ENCODE assay signal across 8 cellular contexts in the genomic region with DNA sequence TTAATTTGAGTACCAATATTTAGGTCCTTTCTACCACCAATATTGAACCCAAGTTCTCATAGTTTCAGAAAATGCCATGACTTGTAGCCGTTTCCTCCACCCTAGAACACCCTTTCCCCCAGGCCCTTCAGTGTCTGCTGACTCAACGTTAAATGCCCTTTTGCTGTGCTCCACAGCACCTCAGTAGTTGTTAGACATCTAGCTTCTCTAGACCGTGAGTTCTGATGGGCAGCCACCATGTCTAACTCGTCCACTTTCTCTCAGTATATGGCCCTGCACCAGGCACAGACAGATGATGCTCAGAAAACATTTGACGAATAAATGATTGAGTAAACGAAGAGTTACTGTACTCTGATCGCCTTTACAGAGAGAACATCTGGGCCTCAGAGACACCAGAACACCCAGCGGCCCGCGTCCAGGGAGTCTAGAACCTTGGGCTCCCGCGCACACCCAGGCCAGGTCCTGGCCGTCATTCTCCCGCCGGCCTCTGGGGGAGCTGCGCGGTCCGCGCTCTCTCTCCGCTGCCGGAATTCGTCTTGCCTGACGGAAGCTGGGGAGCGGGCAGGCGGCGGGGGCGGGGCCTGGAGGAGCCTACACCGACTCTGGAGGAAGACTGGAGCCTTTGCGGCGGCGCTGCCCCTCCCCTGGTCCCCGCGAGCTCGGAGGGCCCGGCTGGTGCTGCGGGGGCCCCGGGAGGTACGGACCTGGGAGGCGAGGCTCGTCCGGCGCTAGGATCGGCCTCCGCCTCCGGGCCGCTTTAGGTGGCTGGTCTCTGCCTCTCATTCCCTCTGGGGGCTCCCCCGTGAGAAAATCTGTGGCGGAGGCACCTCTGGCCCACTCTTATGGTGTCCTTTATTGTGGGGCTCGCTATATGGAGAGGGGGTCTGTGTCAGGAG. TPM values are rescaled to one million over a fixed set of nuclear protein-coding genes. Genes with fewer than 3 reads are reported as not detected.
DNase-seq lines count a peak whose midpoint lies in the region; ATAC-seq and TF ChIP-seq lines count a peak whose summit lies in the region.

NKIRAS2 (plus strand) TSS at position 582 of the 896 bp plus-strand sequence. CDS start 1,488 bp downstream, outside the sequence.

- TF ChIP-seq CTCF in adrenal gland (IDR thresholded peaks at IDR 0.05) (peak; percentile 83 to 94 (median 91)), prostate gland (IDR thresholded peaks at IDR 0.05) (peak; percentile 76 to 97 (median 94))

- TF ChIP-seq POLR2A in adrenal gland (IDR thresholded peaks at IDR 0.05) (peak in 1 of 2 donors; percentile 65), prostate gland (IDR thresholded peaks at IDR 0.05) (peak; percentile 52)

- H3K27me3 ChIP-seq in adrenal gland: no peaks in the 10 kb centered on the region
- H3K27me3 ChIP-seq in prostate gland (replicated peaks; ENCODE audit: insufficient read depth): no peaks in the 10 kb centered on the region

- H3K9me3 ChIP-seq in adrenal gland (replicated peaks in 1 of 3) (no peaks in the 10 kb centered on the region), prostate gland (no peaks in the 10 kb centered on the region)

- H3K4me1 ChIP-seq in adrenal gland (replicated peaks in 1 of 2): peaks cover 19 to 46% of the 10 kb centered on the region in 2 donors
- peaks cover 8% of the 10 kb centered on the region for H3K4me1 ChIP-seq in prostate gland (replicated peaks)

- DNase-seq in GM04504 (ENCODE audit: low read depth) (peak; percentile 73), NCI-H146 (lab: John Stamatoyannopoulos, UW) (peak; percentile 89), T-helper 1 cell (peak; percentile 89 to 93 (median 91)), adrenal gland (peak; percentile 92 to 97 (median 96)), left cardiac atrium (peak; percentile 96), prostate gland (ENCODE audit: low spot score) (peak; percentile 90), ureter (ENCODE audit: low spot score) (peak; percentile 95)

- H3K4me3 ChIP-seq in adrenal gland (peak within 1 kb of the TSS; percentile 38 to 97 (median 78)), prostate gland (peak within 1 kb of the TSS; percentile 71 to 84)

- WGBS in adrenal gland, 4 donors: 6 to 23% (median 14%) methylated on average over 13 to 49 of the region's 49 CpGs
- WGBS in prostate gland: 28% methylated on average over 10 of the region's 49 CpGs

- ATAC-seq in HG02759 (IDR thresholded peaks at IDR 0.05; ENCODE audit: unreplicated experiment) (peak; percentile 67), left cardiac atrium (peak; percentile 78 to 80)

- intact Hi-C loops in adrenal gland (cut with DNase I) (no loop called here), left cardiac atrium (cut with DNase I) (loop anchor here (5.0 to 10.0 kb wide), 2 partner anchors 52 to 55 kb away; partner anchors contain the start of gene CNP (in 2 of the 2)), prostate gland (cut with DNase I) (loop anchor here (5.0 kb wide), 1 partner anchor 52 kb away; the partner anchor contains the start of gene CNP)

- H3K27ac ChIP-seq in adrenal gland (peak within 1 kb of the TSS in 4 of 5 donors; percentile 67 to 91 (median 75)), prostate gland (peak within 1 kb of the TSS; percentile 69 to 82)

- H3K36me3 ChIP-seq in adrenal gland (replicated peaks in 1 of 2) (peaks cover 0 to 27% of the 10 kb centered on the region in 2 donors), prostate gland (peaks cover 7 to 9% of the 10 kb centered on the region in 2 donors)

RNA-seq across cellular contexts. Expression of gene NKIRAS2, which starts in this region (rescaled TPM):
- total RNA-seq in adrenal gland: 10 to 100 TPM; 22.9 to 38.8 (median 25.9) TPM
- 10 to 100 TPM; 23.1 to 31.9 (median 31.4) TPM for polyA plus RNA-seq in adrenal gland
- total RNA-seq in left cardiac atrium: 10 to 100 TPM; 35.3 to 45.9 TPM
- 10 to 100 TPM; 38.8 to 98.8 TPM for total RNA-seq in prostate gland
- 20.8 TPM for total RNA-seq in ureter

Comparison
In these comparisons a context has a peak if more than half of its experiments do, and no peak if none do; other contexts are left out.
1. Peak in every context shown above with its lines: DNase-seq, ATAC-seq, H3K4me3 ChIP-seq and H3K27ac ChIP-seq.
2. intact Hi-C loops: an anchor here in left cardiac atrium (5.0 to 10.0 kb wide) and prostate gland (5.0 kb wide); none called in adrenal gland.